In genomic region chr15:68277605-68278344, GRCh38 we compare ENCODE assay signal across 8 cellular contexts.
DNase-seq lines count a peak whose midpoint lies in the region; ATAC-seq and TF ChIP-seq lines count a peak whose summit lies in the region.

Gene FEM1B (plus strand): TSS chr15:68277745. CDS start chr15:68278418, 673 bp downstream.

- peak within 1 kb of the TSS; percentile 99 for H3K27ac ChIP-seq in caudate nucleus (ENCODE audit: low read depth, low read length)

- DNase-seq in AG09309 (ENCODE audit: low read depth) (peak; percentile 75), NCI-H345 treated with DMSO at 0.1 percent for 48 hours (lab: John Stamatoyannopoulos, UW; ENCODE audit: unreplicated experiment) (peak; percentile 44), caudate nucleus (lab: John Stamatoyannopoulos, UW) (peak; percentile 67 to 98 (median 92)), inferior parietal cortex (ENCODE audit: extremely low spot score) (peak; percentile 92)
- DNase-seq in activated CD4-positive, CD25-positive, alpha-beta regulatory T cell (lab: John Stamatoyannopoulos, UW): peak; percentile 75 to 88 (median 84)
- DNase-seq in stimulated activated CD4-positive, alpha-beta T cell treated with anti-CD3 and anti-CD28 coated beads, Interleukin-12 subunit alpha, Interleukin-12 subunit beta, amount 100 ng/mL, for 24 hours (ENCODE audit: low read depth in 2 of 2): peak; percentile 78

- ATAC-seq in GM19025 (IDR thresholded peaks at IDR 0.05; ENCODE audit: low read depth, unreplicated experiment) (peak; percentile 81), HG03280 (IDR thresholded peaks at IDR 0.05; ENCODE audit: unreplicated experiment) (peak; percentile 71)

- no peak for TF ChIP-seq CTCF in AG09309 (IDR thresholded peaks at IDR 0.05; ENCODE audit: control insufficient read depth, insufficient read depth, low read depth, low read length, missing control alignments)

- peak within 1 kb of the TSS; percentile 90 for H3K4me3 ChIP-seq in AG09309 (ENCODE audit: control insufficient read depth, low read depth, low read length)

Comparison
In these comparisons a context has a peak if more than half of its experiments do, and no peak if none do; other contexts are left out.
1. Peak in every context shown above with its lines: DNase-seq, ATAC-seq, H3K4me3 ChIP-seq and H3K27ac ChIP-seq.